Comparison of ENCODE assay signal across 21 cellular contexts in genomic region chr17:46023783-46024388, GRCh38. TPM values are rescaled to one million over a fixed set of nuclear protein-coding genes. Genes with fewer than 3 reads are reported as not detected.
DNase-seq lines count a peak whose midpoint lies in the region; ATAC-seq and TF ChIP-seq lines count a peak whose summit lies in the region.
"Had no signal": no experiment of that assay in that cellular context is flagged by ENCODE, and none has a peak within 500 bp of the region (broad histone marks: within the 10 kb centered on the region; RNA-seq: fewer than 3 reads in every experiment).

No MANE protein-coding gene starts in this region.

- TF ChIP-seq CTCF in body of pancreas (IDR thresholded peaks at IDR 0.05) (no peak), upper lobe of right lung (IDR thresholded peaks at IDR 0.05) (no peak)

- intact Hi-C loops in activated naive CD4-positive, alpha-beta T cell treated with anti-CD3 and anti-CD28 coated beads for 36 hours (cut with micrococcal nuclease): no loop called here
- intact Hi-C loops in body of pancreas (cut with DNase I): no loop called here
- intact Hi-C loops in upper lobe of right lung (cut with DNase I): no loop called here
- intact Hi-C loops in activated CD4-positive, alpha-beta memory T cell treated with anti-CD3 and anti-CD28 coated beads for 36 hours (cut with micrococcal nuclease): no loop called here

- H3K36me3 Mint-ChIP-seq in activated naive CD4-positive, alpha-beta T cell treated with anti-CD3 and anti-CD28 coated beads, Interleukin-2, amount 50 U/mL, for 72 hours: no peaks in the 10 kb centered on the region
- H3K36me3 Mint-ChIP-seq in activated naive CD4-positive, alpha-beta T cell treated with anti-CD3 and anti-CD28 coated beads for 36 hours (ENCODE audit: low read depth): peaks cover 2% of the 10 kb centered on the region
- peaks cover 1% of the 10 kb centered on the region for H3K36me3 Mint-ChIP-seq in activated CD4-positive, alpha-beta memory T cell treated with anti-CD3 and anti-CD28 coated beads for 36 hours

- no peak overlapping the region for H3K4me3 ChIP-seq in body of pancreas
- no peak overlapping the region for H3K4me3 ChIP-seq in upper lobe of right lung
- H3K4me3 ChIP-seq: SJCRH30, suprapubic skin had no signal

- H3K4me3 Mint-ChIP-seq in activated naive CD4-positive, alpha-beta T cell treated with anti-CD3 and anti-CD28 coated beads for 36 hours: no peak overlapping the region
- no peak overlapping the region for H3K4me3 Mint-ChIP-seq in activated CD4-positive, alpha-beta memory T cell treated with anti-CD3 and anti-CD28 coated beads for 36 hours
- H3K4me3 Mint-ChIP-seq: activated naive CD8-positive, alpha-beta T cell treated with anti-CD3 and anti-CD28 coated beads for 36 hours; activated T-cell treated with anti-CD3 and anti-CD28 coated beads, Interleukin-2, amount 50 U/mL, for 4 hours; CD14-positive monocyte; mesothelial cell of epicardium had no signal

- peaks cover 0 to 3% of the 10 kb centered on the region in 2 donors for H3K9me3 Mint-ChIP-seq in activated naive CD4-positive, alpha-beta T cell treated with anti-CD3 and anti-CD28 coated beads, Interleukin-2, amount 50 U/mL, for 72 hours
- H3K9me3 Mint-ChIP-seq in activated naive CD4-positive, alpha-beta T cell treated with anti-CD3 and anti-CD28 coated beads for 36 hours: peaks cover 3% of the 10 kb centered on the region
- peaks cover 3% of the 10 kb centered on the region for H3K9me3 Mint-ChIP-seq in activated CD4-positive, alpha-beta memory T cell treated with anti-CD3 and anti-CD28 coated beads for 36 hours
- H3K9me3 Mint-ChIP-seq: activated T-cell treated with anti-CD3 and anti-CD28 coated beads, Interleukin-2, amount 50 U/mL, for 4 hours; mesothelial cell of epicardium had no signal

- ATAC-seq in activated naive CD4-positive, alpha-beta T cell treated with anti-CD3 and anti-CD28 coated beads, Interleukin-2, amount 50 U/mL, for 72 hours: no peak
- ATAC-seq in body of pancreas (no peak), upper lobe of right lung (no peak)
- ATAC-seq: activated T-cell treated with anti-CD3 and anti-CD28 coated beads, Interleukin-2, amount 50 U/mL, for 4 hours had no signal

- POLR2A ChIA-PET in activated CD4-positive, alpha-beta memory T cell treated with anti-CD3 and anti-CD28 coated beads for 36 hours (lab: Charles Lee): no interaction called here

- TF ChIP-seq POLR2A in body of pancreas (IDR thresholded peaks at IDR 0.05): no peak

- H3K27ac ChIP-seq in body of pancreas (peak overlapping the region in 3 of 4 donors; percentile 72 to 84 (median 82)), upper lobe of right lung (no peak overlapping the region)
- H3K27ac ChIP-seq: SJCRH30, suprapubic skin, WERI-Rb-1 had no signal

- H3K36me3 ChIP-seq in body of pancreas (replicated peaks in 1 of 2; ENCODE audit: insufficient read depth in 1 of 2, low read depth in 2 of 2) (no peaks in the 10 kb centered on the region), upper lobe of right lung (peaks cover 16% of the 10 kb centered on the region)

- 70 to 77% methylated on average over 22 to 24 of the region's 24 CpGs for WGBS in body of pancreas, 2 donors

- DNase-seq in activated naive CD4-positive, alpha-beta T cell treated with anti-CD3 and anti-CD28 coated beads, Interleukin-2, amount 50 U/mL, for 72 hours (ENCODE audit: low spot score in 2 of 2): peak in 1 of 2 donors; percentile 34
- DNase-seq in activated naive CD4-positive, alpha-beta T cell treated with anti-CD3 and anti-CD28 coated beads for 36 hours: no peak
- DNase-seq in body of pancreas (peak in 2 of 4 donors; percentile 37 to 55), myocyte (ENCODE audit: low read depth) (peak; percentile 36), upper lobe of right lung (peak; percentile 57), NCI-H187 (lab: John Stamatoyannopoulos, UW) (no peak), NCI-H1436 (lab: John Stamatoyannopoulos, UW) (no peak)
- no peak for DNase-seq in activated CD4-positive, alpha-beta memory T cell treated with anti-CD3 and anti-CD28 coated beads for 36 hours
- DNase-seq: activated naive CD8-positive, alpha-beta T cell treated with anti-CD3 and anti-CD28 coated beads for 36 hours; activated T-cell treated with anti-CD3 and anti-CD28 coated beads, Interleukin-2, amount 50 U/mL, for 4 hours; DMS 273 treated with DMSO at 0.1 percent for 48 hours; NCI-H1436 treated with DMSO at 0.1 percent for 48 hours; SJCRH30; stimulated activated CD8-positive, alpha-beta memory T cell treated with anti-CD3 and anti-CD28 coated beads, Interleukin-4, amount 100 ng/mL, for 48 hours; WERI-Rb-1 had no signal

- H3K4me1 ChIP-seq in body of pancreas (peaks cover 56% of the 10 kb centered on the region), upper lobe of right lung (no peaks in the 10 kb centered on the region)
- H3K4me1 ChIP-seq: SJCRH30 had no signal

- CTCF ChIA-PET in activated naive CD4-positive, alpha-beta T cell treated with anti-CD3 and anti-CD28 coated beads for 36 hours (lab: Charles Lee): no interaction called here
- CTCF ChIA-PET in activated CD4-positive, alpha-beta memory T cell treated with anti-CD3 and anti-CD28 coated beads for 36 hours (lab: Charles Lee): no interaction called here

- no peaks in the 10 kb centered on the region for H3K27me3 ChIP-seq in body of pancreas
- no peaks in the 10 kb centered on the region for H3K27me3 ChIP-seq in upper lobe of right lung
- H3K27me3 ChIP-seq: SJCRH30, suprapubic skin had no signal

- peak overlapping the region; percentile 37 to 89 for H3K27ac Mint-ChIP-seq in activated naive CD4-positive, alpha-beta T cell treated with anti-CD3 and anti-CD28 coated beads, Interleukin-2, amount 50 U/mL, for 72 hours
- no peak overlapping the region for H3K27ac Mint-ChIP-seq in activated naive CD4-positive, alpha-beta T cell treated with anti-CD3 and anti-CD28 coated beads for 36 hours
- no peak overlapping the region for H3K27ac Mint-ChIP-seq in activated CD4-positive, alpha-beta memory T cell treated with anti-CD3 and anti-CD28 coated beads for 36 hours
- H3K27ac Mint-ChIP-seq: mesothelial cell of epicardium had no signal

- peaks cover 9% of the 10 kb centered on the region for H3K4me1 Mint-ChIP-seq in activated naive CD4-positive, alpha-beta T cell treated with anti-CD3 and anti-CD28 coated beads for 36 hours (ENCODE audit: low read depth)
- peaks cover 19% of the 10 kb centered on the region for H3K4me1 Mint-ChIP-seq in activated CD4-positive, alpha-beta memory T cell treated with anti-CD3 and anti-CD28 coated beads for 36 hours (ENCODE audit: low read depth)
- H3K4me1 Mint-ChIP-seq: mesothelial cell of epicardium had no signal

- H3K9me3 ChIP-seq in body of pancreas (no peaks in the 10 kb centered on the region), upper lobe of right lung (no peaks in the 10 kb centered on the region)
- H3K9me3 ChIP-seq: SJCRH30, suprapubic skin had no signal

- H3K27me3 Mint-ChIP-seq in activated naive CD4-positive, alpha-beta T cell treated with anti-CD3 and anti-CD28 coated beads for 36 hours (ENCODE audit: low read depth): no peaks in the 10 kb centered on the region
- H3K27me3 Mint-ChIP-seq in activated CD4-positive, alpha-beta memory T cell treated with anti-CD3 and anti-CD28 coated beads for 36 hours: no peaks in the 10 kb centered on the region
- H3K27me3 Mint-ChIP-seq: activated naive CD8-positive, alpha-beta T cell treated with anti-CD3 and anti-CD28 coated beads for 36 hours had no signal

RNA-seq across cellular contexts. Expression of gene STH, which starts 24.8 kb away (rescaled TPM):
- total RNA-seq in activated naive CD4-positive, alpha-beta T cell treated with anti-CD3 and anti-CD28 coated beads, Interleukin-2, amount 50 U/mL, for 72 hours: not detected
- not detected for total RNA-seq in activated naive CD4-positive, alpha-beta T cell treated with anti-CD3 and anti-CD28 coated beads for 36 hours
- not detected for total RNA-seq in body of pancreas
- total RNA-seq in myocyte: not detected in 2 replicates
- not detected for polyA plus RNA-seq in myocyte (2012)
- total RNA-seq in upper lobe of right lung: not detected
- not detected for total RNA-seq in activated CD4-positive, alpha-beta memory T cell treated with anti-CD3 and anti-CD28 coated beads for 36 hours
- total RNA-seq: activated naive CD8-positive, alpha-beta T cell treated with anti-CD3 and anti-CD28 coated beads for 36 hours; activated T-cell treated with anti-CD3 and anti-CD28 coated beads, Interleukin-2, amount 50 U/mL, for 4 hours; chondrocyte; glomerular endothelial cell; mesothelial cell of epicardium; SJCRH30; suprapubic skin; T-helper 2 cell treated with Interferon-gamma antibody and Interleukin-4, amounts not matched to agents 100 ng/mL and 5 ng/mL, for 36 hours had no signal
- polyA plus RNA-seq: CD14-positive monocyte had no signal

Comparison
In these comparisons a context has a peak if more than half of its experiments do, and no peak if none do; other contexts are left out.
1. H3K27ac Mint-ChIP-seq: peak in activated naive CD4-positive, alpha-beta T cell treated with anti-CD3 and anti-CD28 coated beads, Interleukin-2, amount 50 U/mL, for 72 hours (2 of 2); none in activated naive CD4-positive, alpha-beta T cell treated with anti-CD3 and anti-CD28 coated beads for 36 hours (single experiment) and activated CD4-positive, alpha-beta memory T cell treated with anti-CD3 and anti-CD28 coated beads for 36 hours (single experiment).
2. DNase-seq: peak in myocyte (single experiment) and upper lobe of right lung (single experiment); none in activated naive CD4-positive, alpha-beta T cell treated with anti-CD3 and anti-CD28 coated beads for 36 hours (single experiment), NCI-H187 (0 of 2), activated CD4-positive, alpha-beta memory T cell treated with anti-CD3 and anti-CD28 coated beads for 36 hours (single experiment) and NCI-H1436 (single experiment).